1 cellular context compared by ENCODE assay signal in the genomic region with DNA sequence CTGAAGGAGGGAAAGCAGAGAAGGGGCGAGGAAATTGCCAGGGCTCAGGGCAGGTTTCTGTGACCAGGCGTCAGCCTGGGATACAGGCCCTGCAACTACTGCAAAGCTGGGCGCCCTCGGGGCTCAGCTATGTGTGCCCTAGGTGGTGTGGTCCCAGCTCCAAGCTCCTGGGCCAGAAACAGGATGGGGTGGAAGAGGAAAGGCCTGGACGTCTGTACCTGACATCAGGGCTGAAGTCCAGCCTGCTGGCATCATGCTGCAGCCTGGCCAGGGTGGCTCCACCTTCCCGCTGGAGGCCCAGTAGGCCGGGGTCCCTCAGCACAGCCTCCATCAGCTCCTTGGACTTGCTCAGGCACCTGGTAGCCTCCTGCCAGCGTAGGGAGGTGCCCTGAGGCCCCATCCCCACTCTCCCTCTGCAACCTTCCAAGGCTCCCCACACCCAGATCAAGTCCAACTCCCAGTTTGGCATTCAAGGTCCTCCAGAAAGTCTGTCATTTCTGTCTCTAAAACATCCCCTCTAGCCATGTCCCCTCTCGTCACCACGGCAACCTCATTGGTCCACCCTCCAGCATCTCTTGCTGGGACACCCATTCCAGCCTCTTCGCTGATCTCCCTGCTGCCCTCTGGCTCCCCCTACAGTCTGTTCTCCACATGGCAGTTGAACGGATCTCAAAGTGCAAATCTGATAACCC.
A peak's percentile ranks its signal among the peaks of the same experiment; 100 is the strongest.
TF ChIP-seq lines count a peak whose summit lies in the region.

No MANE protein-coding gene starts in this region.

TF ChIP-seq in HepG2, 621 proteins besides CTCF, POLR2A, EP300 and RAD21 (continued from another document and continues in another):
- TF ChIP-seq, protein P1, sequence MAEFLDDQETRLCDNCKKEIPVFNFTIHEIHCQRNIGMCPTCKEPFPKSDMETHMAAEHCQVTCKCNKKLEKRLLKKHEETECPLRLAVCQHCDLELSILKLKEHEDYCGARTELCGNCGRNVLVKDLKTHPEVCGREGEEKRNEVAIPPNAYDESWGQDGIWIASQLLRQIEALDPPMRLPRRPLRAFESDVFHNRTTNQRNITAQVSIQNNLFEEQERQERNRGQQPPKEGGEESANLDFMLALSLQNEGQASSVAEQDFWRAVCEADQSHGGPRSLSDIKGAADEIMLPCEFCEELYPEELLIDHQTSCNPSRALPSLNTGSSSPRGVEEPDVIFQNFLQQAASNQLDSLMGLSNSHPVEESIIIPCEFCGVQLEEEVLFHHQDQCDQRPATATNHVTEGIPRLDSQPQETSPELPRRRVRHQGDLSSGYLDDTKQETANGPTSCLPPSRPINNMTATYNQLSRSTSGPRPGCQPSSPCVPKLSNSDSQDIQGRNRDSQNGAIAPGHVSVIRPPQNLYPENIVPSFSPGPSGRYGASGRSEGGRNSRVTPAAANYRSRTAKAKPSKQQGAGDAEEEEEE (CRISPR knock-in tag; IDR thresholded peaks at IDR 0.05; ENCODE audit: borderline replicate concordance) = no peak
- TF ChIP-seq, protein P2, sequence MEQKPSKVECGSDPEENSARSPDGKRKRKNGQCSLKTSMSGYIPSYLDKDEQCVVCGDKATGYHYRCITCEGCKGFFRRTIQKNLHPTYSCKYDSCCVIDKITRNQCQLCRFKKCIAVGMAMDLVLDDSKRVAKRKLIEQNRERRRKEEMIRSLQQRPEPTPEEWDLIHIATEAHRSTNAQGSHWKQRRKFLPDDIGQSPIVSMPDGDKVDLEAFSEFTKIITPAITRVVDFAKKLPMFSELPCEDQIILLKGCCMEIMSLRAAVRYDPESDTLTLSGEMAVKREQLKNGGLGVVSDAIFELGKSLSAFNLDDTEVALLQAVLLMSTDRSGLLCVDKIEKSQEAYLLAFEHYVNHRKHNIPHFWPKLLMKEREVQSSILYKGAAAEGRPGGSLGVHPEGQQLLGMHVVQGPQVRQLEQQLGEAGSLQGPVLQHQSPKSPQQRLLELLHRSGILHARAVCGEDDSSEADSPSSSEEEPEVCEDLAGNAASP (CRISPR knock-in tag; IDR thresholded peaks at IDR 0.05; ENCODE audit: borderline replicate concordance) = 0 out of 2 replicates have a peak, but pooled peaks have one; percentile 22
- TF ChIP-seq CAMTA2 (CRISPR knock-in tag; IDR thresholded peaks at IDR 0.05; ENCODE audit: borderline replicate concordance) (0 out of 2 replicates have a peak, but pooled peaks have one; percentile 53), RARA (CRISPR knock-in tag; IDR thresholded peaks at IDR 0.05) (no peak), TBL1XR1 (IDR thresholded peaks at IDR 0.05; ENCODE audit: borderline replicate concordance, low read length, partially characterized antibody) (peak; percentile 30), ZNF614 (CRISPR knock-in tag; IDR thresholded peaks at IDR 0.05; ENCODE audit: borderline replicate concordance) (peak; percentile 51; the same call in 1 of the 2 replicates), ZNF841 (CRISPR knock-in tag; IDR thresholded peaks at IDR 0.05; ENCODE audit: borderline replicate concordance) (no peak), MIXL1 (CRISPR knock-in tag; IDR thresholded peaks at IDR 0.05) (peak; percentile 33; the same call in 1 of the 2 replicates), ZNF724P (CRISPR knock-in tag; IDR thresholded peaks at IDR 0.05; ENCODE audit: borderline replicate concordance) (peak; percentile 80; the same call in 1 of the 2 replicates), ZNF577 (CRISPR knock-in tag; IDR thresholded peaks at IDR 0.05; ENCODE audit: borderline replicate concordance, low read depth) (no peak), ZFY (CRISPR knock-in tag; IDR thresholded peaks at IDR 0.05) (no peak), ZNF781 (CRISPR knock-in tag; IDR thresholded peaks at IDR 0.05; ENCODE audit: borderline replicate concordance, not compliant biosample characterization) (no peak), KDM5A (IDR thresholded peaks at IDR 0.05; ENCODE audit: borderline replicate concordance, low read length) (no peak), KDM2A (CRISPR knock-in tag; IDR thresholded peaks at IDR 0.05; ENCODE audit: borderline replicate concordance, low read depth) (peak; percentile 26; the same call in 1 of the 2 replicates), RFX3 (CRISPR knock-in tag; IDR thresholded peaks at IDR 0.05) (no peak), ATF7 (IDR thresholded peaks at IDR 0.05) (no peak), ATF7 (CRISPR knock-in tag; IDR thresholded peaks at IDR 0.05) (no peak), CBX2 (IDR thresholded peaks at IDR 0.05; ENCODE audit: low read depth, low read length) (no peak), CBX2 (CRISPR knock-in tag; IDR thresholded peaks at IDR 0.05; ENCODE audit: low read depth) (no peak), NR2F1 (CRISPR knock-in tag; IDR thresholded peaks at IDR 0.05) (no peak), ZNF430 (CRISPR knock-in tag; IDR thresholded peaks at IDR 0.05) (no peak), TAF1 (CRISPR knock-in tag; IDR thresholded peaks at IDR 0.05) (no peak), ATRX (CRISPR knock-in tag; IDR thresholded peaks at IDR 0.05; ENCODE audit: borderline replicate concordance) (no peak), ZNF761 (CRISPR knock-in tag; conservative IDR thresholded peaks at IDR 0.05) (no peak), FOXJ3 (CRISPR knock-in tag; IDR thresholded peaks at IDR 0.05; ENCODE audit: borderline replicate concordance) (no peak), GABPA (IDR thresholded peaks at IDR 0.05; ENCODE audit: low read depth, low read length) (no peak), GABPA (CRISPR knock-in tag; IDR thresholded peaks at IDR 0.05; ENCODE audit: low read depth) (no peak), PHF5A (CRISPR knock-in tag; IDR thresholded peaks at IDR 0.05; ENCODE audit: low read depth, unreplicated experiment) (no peak), GATA4 (IDR thresholded peaks at IDR 0.05; ENCODE audit: borderline replicate concordance, low read depth) (no peak), REXO4 (CRISPR knock-in tag; IDR thresholded peaks at IDR 0.05; ENCODE audit: borderline replicate concordance) (no peak), RORA (CRISPR knock-in tag; IDR thresholded peaks at IDR 0.05) (no peak), RFXANK (CRISPR knock-in tag; IDR thresholded peaks at IDR 0.05) (no peak), ZNF33B (CRISPR knock-in tag; IDR thresholded peaks at IDR 0.05) (no peak), NCOA1 (CRISPR knock-in tag; IDR thresholded peaks at IDR 0.05) (no peak), ZNF883 (CRISPR knock-in tag; IDR thresholded peaks at IDR 0.05; ENCODE audit: not compliant biosample characterization) (peak; percentile 75), NFYB (CRISPR knock-in tag; IDR thresholded peaks at IDR 0.05) (no peak), SP4 (CRISPR knock-in tag; IDR thresholded peaks at IDR 0.05) (peak; percentile 38; the same call in 1 of the 2 replicates), ELF1 (CRISPR knock-in tag; IDR thresholded peaks at IDR 0.05) (no peak), XRCC5 (optimal IDR thresholded peaks at IDR 0.05; ENCODE audit: low read length) (peak; percentile 96)
- TF ChIP-seq, protein P3, sequence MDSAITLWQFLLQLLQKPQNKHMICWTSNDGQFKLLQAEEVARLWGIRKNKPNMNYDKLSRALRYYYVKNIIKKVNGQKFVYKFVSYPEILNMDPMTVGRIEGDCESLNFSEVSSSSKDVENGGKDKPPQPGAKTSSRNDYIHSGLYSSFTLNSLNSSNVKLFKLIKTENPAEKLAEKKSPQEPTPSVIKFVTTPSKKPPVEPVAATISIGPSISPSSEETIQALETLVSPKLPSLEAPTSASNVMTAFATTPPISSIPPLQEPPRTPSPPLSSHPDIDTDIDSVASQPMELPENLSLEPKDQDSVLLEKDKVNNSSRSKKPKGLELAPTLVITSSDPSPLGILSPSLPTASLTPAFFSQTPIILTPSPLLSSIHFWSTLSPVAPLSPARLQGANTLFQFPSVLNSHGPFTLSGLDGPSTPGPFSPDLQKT (CRISPR knock-in tag; IDR thresholded peaks at IDR 0.05; ENCODE audit: borderline replicate concordance) = no peak
- TF ChIP-seq, protein P4, sequence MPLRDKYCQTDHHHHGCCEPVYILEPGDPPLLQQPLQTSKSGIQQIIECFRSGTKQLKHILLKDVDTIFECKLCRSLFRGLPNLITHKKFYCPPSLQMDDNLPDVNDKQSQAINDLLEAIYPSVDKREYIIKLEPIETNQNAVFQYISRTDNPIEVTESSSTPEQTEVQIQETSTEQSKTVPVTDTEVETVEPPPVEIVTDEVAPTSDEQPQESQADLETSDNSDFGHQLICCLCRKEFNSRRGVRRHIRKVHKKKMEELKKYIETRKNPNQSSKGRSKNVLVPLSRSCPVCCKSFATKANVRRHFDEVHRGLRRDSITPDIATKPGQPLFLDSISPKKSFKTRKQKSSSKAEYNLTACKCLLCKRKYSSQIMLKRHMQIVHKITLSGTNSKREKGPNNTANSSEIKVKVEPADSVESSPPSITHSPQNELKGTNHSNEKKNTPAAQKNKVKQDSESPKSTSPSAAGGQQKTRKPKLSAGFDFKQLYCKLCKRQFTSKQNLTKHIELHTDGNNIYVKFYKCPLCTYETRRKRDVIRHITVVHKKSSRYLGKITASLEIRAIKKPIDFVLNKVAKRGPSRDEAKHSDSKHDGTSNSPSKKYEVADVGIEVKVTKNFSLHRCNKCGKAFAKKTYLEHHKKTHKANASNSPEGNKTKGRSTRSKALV (CRISPR knock-in tag; IDR thresholded peaks at IDR 0.05) = no peak
- TF ChIP-seq, protein P5, sequence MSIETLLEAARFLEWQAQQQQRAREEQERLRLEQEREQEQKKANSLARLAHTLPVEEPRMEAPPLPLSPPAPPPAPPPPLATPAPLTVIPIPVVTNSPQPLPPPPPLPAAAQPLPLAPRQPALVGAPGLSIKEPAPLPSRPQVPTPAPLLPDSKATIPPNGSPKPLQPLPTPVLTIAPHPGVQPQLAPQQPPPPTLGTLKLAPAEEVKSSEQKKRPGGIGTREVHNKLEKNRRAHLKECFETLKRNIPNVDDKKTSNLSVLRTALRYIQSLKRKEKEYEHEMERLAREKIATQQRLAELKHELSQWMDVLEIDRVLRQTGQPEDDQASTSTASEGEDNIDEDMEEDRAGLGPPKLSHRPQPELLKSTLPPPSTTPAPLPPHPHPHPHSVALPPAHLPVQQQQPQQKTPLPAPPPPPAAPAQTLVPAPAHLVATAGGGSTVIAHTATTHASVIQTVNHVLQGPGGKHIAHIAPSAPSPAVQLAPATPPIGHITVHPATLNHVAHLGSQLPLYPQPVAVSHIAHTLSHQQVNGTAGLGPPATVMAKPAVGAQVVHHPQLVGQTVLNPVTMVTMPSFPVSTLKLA (IDR thresholded peaks at IDR 0.05) = no peak
- TF ChIP-seq, protein P6, sequence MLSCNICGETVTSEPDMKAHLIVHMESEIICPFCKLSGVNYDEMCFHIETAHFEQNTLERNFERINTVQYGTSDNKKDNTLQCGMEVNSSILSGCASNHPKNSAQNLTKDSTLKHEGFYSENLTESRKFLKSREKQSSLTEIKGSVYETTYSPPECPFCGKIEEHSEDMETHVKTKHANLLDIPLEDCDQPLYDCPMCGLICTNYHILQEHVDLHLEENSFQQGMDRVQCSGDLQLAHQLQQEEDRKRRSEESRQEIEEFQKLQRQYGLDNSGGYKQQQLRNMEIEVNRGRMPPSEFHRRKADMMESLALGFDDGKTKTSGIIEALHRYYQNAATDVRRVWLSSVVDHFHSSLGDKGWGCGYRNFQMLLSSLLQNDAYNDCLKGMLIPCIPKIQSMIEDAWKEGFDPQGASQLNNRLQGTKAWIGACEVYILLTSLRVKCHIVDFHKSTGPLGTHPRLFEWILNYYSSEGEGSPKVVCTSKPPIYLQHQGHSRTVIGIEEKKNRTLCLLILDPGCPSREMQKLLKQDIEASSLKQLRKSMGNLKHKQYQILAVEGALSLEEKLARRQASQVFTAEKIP (CRISPR knock-in tag; IDR thresholded peaks at IDR 0.05; ENCODE audit: borderline replicate concordance) = no peak
- TF ChIP-seq, protein P7, sequence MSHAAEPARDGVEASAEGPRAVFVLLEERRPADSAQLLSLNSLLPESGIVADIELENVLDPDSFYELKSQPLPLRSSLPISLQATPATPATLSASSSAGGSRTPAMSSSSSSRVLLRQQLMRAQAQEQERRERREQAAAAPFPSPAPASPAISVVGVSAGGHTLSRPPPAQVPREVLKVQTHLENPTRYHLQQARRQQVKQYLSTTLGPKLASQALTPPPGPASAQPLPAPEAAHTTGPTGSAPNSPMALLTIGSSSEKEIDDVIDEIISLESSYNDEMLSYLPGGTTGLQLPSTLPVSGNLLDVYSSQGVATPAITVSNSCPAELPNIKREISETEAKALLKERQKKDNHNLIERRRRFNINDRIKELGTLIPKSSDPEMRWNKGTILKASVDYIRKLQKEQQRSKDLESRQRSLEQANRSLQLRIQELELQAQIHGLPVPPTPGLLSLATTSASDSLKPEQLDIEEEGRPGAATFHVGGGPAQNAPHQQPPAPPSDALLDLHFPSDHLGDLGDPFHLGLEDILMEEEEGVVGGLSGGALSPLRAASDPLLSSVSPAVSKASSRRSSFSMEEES (CRISPR knock-in tag; IDR thresholded peaks at IDR 0.05) = no peak
- TF ChIP-seq, protein P8, sequence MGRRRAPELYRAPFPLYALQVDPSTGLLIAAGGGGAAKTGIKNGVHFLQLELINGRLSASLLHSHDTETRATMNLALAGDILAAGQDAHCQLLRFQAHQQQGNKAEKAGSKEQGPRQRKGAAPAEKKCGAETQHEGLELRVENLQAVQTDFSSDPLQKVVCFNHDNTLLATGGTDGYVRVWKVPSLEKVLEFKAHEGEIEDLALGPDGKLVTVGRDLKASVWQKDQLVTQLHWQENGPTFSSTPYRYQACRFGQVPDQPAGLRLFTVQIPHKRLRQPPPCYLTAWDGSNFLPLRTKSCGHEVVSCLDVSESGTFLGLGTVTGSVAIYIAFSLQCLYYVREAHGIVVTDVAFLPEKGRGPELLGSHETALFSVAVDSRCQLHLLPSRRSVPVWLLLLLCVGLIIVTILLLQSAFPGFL (CRISPR knock-in tag; IDR thresholded peaks at IDR 0.05) = no peak
- TF ChIP-seq, protein P9, sequence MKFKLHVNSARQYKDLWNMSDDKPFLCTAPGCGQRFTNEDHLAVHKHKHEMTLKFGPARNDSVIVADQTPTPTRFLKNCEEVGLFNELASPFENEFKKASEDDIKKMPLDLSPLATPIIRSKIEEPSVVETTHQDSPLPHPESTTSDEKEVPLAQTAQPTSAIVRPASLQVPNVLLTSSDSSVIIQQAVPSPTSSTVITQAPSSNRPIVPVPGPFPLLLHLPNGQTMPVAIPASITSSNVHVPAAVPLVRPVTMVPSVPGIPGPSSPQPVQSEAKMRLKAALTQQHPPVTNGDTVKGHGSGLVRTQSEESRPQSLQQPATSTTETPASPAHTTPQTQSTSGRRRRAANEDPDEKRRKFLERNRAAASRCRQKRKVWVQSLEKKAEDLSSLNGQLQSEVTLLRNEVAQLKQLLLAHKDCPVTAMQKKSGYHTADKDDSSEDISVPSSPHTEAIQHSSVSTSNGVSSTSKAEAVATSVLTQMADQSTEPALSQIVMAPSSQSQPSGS (CRISPR knock-in tag; IDR thresholded peaks at IDR 0.05) = no peak
- TF ChIP-seq, protein P10, sequence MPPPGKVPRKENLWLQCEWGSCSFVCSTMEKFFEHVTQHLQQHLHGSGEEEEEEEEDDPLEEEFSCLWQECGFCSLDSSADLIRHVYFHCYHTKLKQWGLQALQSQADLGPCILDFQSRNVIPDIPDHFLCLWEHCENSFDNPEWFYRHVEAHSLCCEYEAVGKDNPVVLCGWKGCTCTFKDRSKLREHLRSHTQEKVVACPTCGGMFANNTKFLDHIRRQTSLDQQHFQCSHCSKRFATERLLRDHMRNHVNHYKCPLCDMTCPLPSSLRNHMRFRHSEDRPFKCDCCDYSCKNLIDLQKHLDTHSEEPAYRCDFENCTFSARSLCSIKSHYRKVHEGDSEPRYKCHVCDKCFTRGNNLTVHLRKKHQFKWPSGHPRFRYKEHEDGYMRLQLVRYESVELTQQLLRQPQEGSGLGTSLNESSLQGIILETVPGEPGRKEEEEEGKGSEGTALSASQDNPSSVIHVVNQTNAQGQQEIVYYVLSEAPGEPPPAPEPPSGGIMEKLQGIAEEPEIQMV (CRISPR knock-in tag; IDR thresholded peaks at IDR 0.05; ENCODE audit: low read depth) = 0 out of 2 replicates have a peak, but pooled peaks have one; percentile 66
- TF ChIP-seq, protein P11, sequence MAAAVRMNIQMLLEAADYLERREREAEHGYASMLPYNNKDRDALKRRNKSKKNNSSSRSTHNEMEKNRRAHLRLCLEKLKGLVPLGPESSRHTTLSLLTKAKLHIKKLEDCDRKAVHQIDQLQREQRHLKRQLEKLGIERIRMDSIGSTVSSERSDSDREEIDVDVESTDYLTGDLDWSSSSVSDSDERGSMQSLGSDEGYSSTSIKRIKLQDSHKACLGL (CRISPR knock-in tag; IDR thresholded peaks at IDR 0.05) = 0 out of 2 replicates have a peak, but pooled peaks have one; percentile 52
